Comparison of ENCODE assay signal across 26 cellular contexts in the genomic region with DNA sequence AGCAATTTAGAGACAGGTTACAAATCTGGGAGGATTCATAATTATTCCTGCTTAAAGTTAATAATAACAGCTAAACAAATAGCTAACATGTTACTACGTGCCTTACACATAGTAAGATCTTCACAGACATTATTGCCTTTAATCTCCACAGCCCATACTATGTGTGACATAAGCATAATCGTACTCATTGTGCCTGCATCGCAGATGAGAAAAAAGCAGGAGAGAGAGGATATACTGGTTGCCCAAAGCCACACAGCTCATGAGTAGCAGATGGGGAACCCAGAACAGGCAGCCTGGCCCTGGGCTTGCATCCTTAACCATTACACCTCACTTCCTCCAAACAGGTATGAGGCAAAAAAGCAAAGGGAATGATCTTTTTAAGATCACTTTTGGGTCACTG.
DNase-seq lines count a peak whose midpoint lies in the region; ATAC-seq and TF ChIP-seq lines count a peak whose summit lies in the region.
"Had no signal": no experiment of that assay in that cellular context is flagged by ENCODE, and none has a peak within 500 bp of the region (broad histone marks: within the 10 kb centered on the region; RNA-seq: fewer than 3 reads in every experiment).

No MANE protein-coding gene starts in this region.

- no peak for TF ChIP-seq POLR2A in heart left ventricle (IDR thresholded peaks at IDR 0.05)

- H3K9me3 ChIP-seq in heart left ventricle: peaks cover 0 to 12% (median 0%) of the 10 kb centered on the region in 12 donors
- H3K9me3 ChIP-seq in tibial artery: no peaks in the 10 kb centered on the region
- H3K9me3 ChIP-seq: colonic mucosa, psoas muscle had no signal

- H3K36me3 ChIP-seq in heart left ventricle (no peaks in the 10 kb centered on the region), tibial artery (no peaks in the 10 kb centered on the region)
- H3K36me3 ChIP-seq: colonic mucosa, tibial nerve had no signal

- TF ChIP-seq CTCF in heart left ventricle (IDR thresholded peaks at IDR 0.05): no peak
- TF ChIP-seq CTCF in brain (conservative IDR thresholded peaks at IDR 0.05): no peak
- no peak for TF ChIP-seq CTCF in nephron (IDR thresholded peaks at IDR 0.05; ENCODE audit: unreplicated experiment in 3 of 3)
- TF ChIP-seq CTCF in tibial artery (IDR thresholded peaks at IDR 0.05): no peak

- intact Hi-C loops in heart left ventricle (cut with DNase I) (no loop called here), left ventricle myocardium superior (cut with micrococcal nuclease) (no loop called here), tibial artery (cut with DNase I; ENCODE audit: low total_unique reads) (no loop called here)

- WGBS in heart left ventricle, 4 donors: 88 to 93% (median 90%) methylated on average over 3 of the region's 3 CpGs

- H3K27ac ChIP-seq in heart left ventricle: peak overlapping the region in 9 of 12 donors; percentile 18 to 61 (median 51)
- H3K27ac ChIP-seq in tibial artery: peak overlapping the region; percentile 39
- H3K27ac ChIP-seq: colonic mucosa, neural progenitor cell had no signal

- H3K36me3 Mint-ChIP-seq in brain (peaks cover 10% of the 10 kb centered on the region), nephron (ENCODE audit: low read depth) (peaks cover 4% of the 10 kb centered on the region)

- H3K27ac Mint-ChIP-seq in brain (peak overlapping the region in 4 of 5 experiments; percentile 9 to 92 (median 56)), nephron (peak overlapping the region; percentile 89 to 99 (median 94))
- H3K27ac Mint-ChIP-seq: activated T-cell treated with anti-CD3 and anti-CD28 coated beads, Interleukin-2, amount 50 U/mL, for 24 hours; effector memory CD8-positive, alpha-beta T cell had no signal

- H3K4me1 ChIP-seq in heart left ventricle: peaks cover 0 to 20% (median 11%) of the 10 kb centered on the region in 12 donors
- peaks cover 0 to 21% (median 11%) of the 10 kb centered on the region in 4 donors for H3K4me1 ChIP-seq in tibial artery
- H3K4me1 ChIP-seq: colonic mucosa, psoas muscle had no signal

- H3K4me3 ChIP-seq in heart left ventricle (no peak overlapping the region), tibial artery (no peak overlapping the region)
- H3K4me3 ChIP-seq: colonic mucosa, lung, neural progenitor cell, psoas muscle, tibial nerve had no signal

- no peak overlapping the region for H3K4me3 Mint-ChIP-seq in brain
- H3K4me3 Mint-ChIP-seq in nephron: no peak overlapping the region
- H3K4me3 Mint-ChIP-seq: activated T-cell treated with anti-CD3 and anti-CD28 coated beads, Interleukin-2, amount 50 U/mL, for 24 hours; effector memory CD8-positive, alpha-beta T cell; neural progenitor cell had no signal

- ATAC-seq in heart left ventricle (no peak), left ventricle myocardium superior (no peak), GM18517 (IDR thresholded peaks at IDR 0.05; ENCODE audit: unreplicated experiment) (no peak), GM21423 (IDR thresholded peaks at IDR 0.05; ENCODE audit: unreplicated experiment) (no peak)
- ATAC-seq: effector memory CD8-positive, alpha-beta T cell had no signal

- H3K9me3 Mint-ChIP-seq in brain: peaks cover 4 to 14% (median 10%) of the 10 kb centered on the region in 5 experiments
- peaks cover 3% of the 10 kb centered on the region for H3K9me3 Mint-ChIP-seq in nephron
- H3K9me3 Mint-ChIP-seq: activated T-cell treated with anti-CD3 and anti-CD28 coated beads, Interleukin-2, amount 50 U/mL, for 24 hours had no signal

- DNase-seq in heart left ventricle (no peak), left ventricle myocardium superior (no peak), tibial artery (no peak), CD1c-positive myeloid dendritic cell (ENCODE audit: extremely low spot score) (no peak)
- DNase-seq: 8988T; activated CD4-positive, alpha-beta T cell treated with anti-CD3 and anti-CD28 coated beads for 4 hours; activated naive CD4-positive, alpha-beta T cell; activated T-cell treated with anti-CD3 and anti-CD28 coated beads, Interleukin-2, amount 50 U/mL, for 24 hours; AML-193; amniotic stem cell; colonic mucosa; effector memory CD8-positive, alpha-beta T cell; islet precursor cell; NCI-H1092; NCI-H1930; psoas muscle; small intestine; stimulated activated CD4-positive, alpha-beta T cell treated with anti-CD3 and anti-CD28 coated beads, Interleukin-4, amount 100 ng/mL, for 24 hours; stimulated activated naive CD4-positive, alpha-beta T cell had no signal

- H3K4me1 Mint-ChIP-seq in brain (peaks cover 34% of the 10 kb centered on the region), nephron (peaks cover 21% of the 10 kb centered on the region)

- no peaks in the 10 kb centered on the region for H3K27me3 ChIP-seq in heart left ventricle
- no peaks in the 10 kb centered on the region for H3K27me3 ChIP-seq in tibial artery
- H3K27me3 ChIP-seq: colonic mucosa, neural progenitor cell, tibial nerve had no signal

- H3K27me3 Mint-ChIP-seq in brain (no peaks in the 10 kb centered on the region), nephron (ENCODE audit: low read depth) (peaks cover 4% of the 10 kb centered on the region)
- H3K27me3 Mint-ChIP-seq: activated T-cell treated with anti-CD3 and anti-CD28 coated beads, Interleukin-2, amount 50 U/mL, for 24 hours had no signal
